Comparison of ENCODE assay signal across 11 cellular contexts in genomic region chr12:6374028-6374780, GRCh38. TPM values are rescaled to one million over a fixed set of nuclear protein-coding genes. Genes with fewer than 3 reads are reported as not detected.
A peak's percentile ranks its signal among the peaks of the same experiment; 100 is the strongest.
DNase-seq lines count a peak whose midpoint lies in the region; ATAC-seq and TF ChIP-seq lines count a peak whose summit lies in the region.
"Had no signal": no experiment of that assay in that cellular context is flagged by ENCODE, and none has a peak within 500 bp of the region (broad histone marks: within the 10 kb centered on the region; RNA-seq: fewer than 3 reads in every experiment).

No MANE protein-coding gene starts in this region.

- no peak overlapping the region for H3K27ac ChIP-seq in HEK293 (ENCODE audit: extremely low read depth, low read depth, low read length)
- peak overlapping the region in 3 of 5 donors; percentile 53 to 85 (median 69) for H3K27ac ChIP-seq in adrenal gland
- peak overlapping the region; percentile 42 for H3K27ac ChIP-seq in layer of hippocampus (ENCODE audit: low read depth, low read length)
- H3K27ac ChIP-seq: neutrophil had no signal

- no peak for TF ChIP-seq POLR2A in adrenal gland (IDR thresholded peaks at IDR 0.05)

- no peak overlapping the region for H3K4me3 Mint-ChIP-seq in stimulated activated effector memory CD8-positive, alpha-beta T cell treated with anti-CD3 and anti-CD28 coated beads, Interleukin-12 subunit alpha, Interleukin-12 subunit beta, amount 100 ng/mL, for 72 hours

- H3K36me3 ChIP-seq in HEK293 (ENCODE audit: control insufficient read depth in 2 of 2, insufficient read depth in 1 of 2, low read length in 2 of 2) = no peaks in the 10 kb centered on the region
- H3K36me3 ChIP-seq in adrenal gland (replicated peaks in 1 of 2) = no peaks in the 10 kb centered on the region
- H3K36me3 ChIP-seq: neutrophil had no signal

- H3K9me3 Mint-ChIP-seq in stimulated activated effector memory CD8-positive, alpha-beta T cell treated with anti-CD3 and anti-CD28 coated beads, Interleukin-12 subunit alpha, Interleukin-12 subunit beta, amount 100 ng/mL, for 72 hours = no peaks in the 10 kb centered on the region

- H3K27ac Mint-ChIP-seq in stimulated activated effector memory CD8-positive, alpha-beta T cell treated with anti-CD3 and anti-CD28 coated beads, Interleukin-12 subunit alpha, Interleukin-12 subunit beta, amount 100 ng/mL, for 72 hours = peak overlapping the region; percentile 91

- H3K4me1 ChIP-seq in HEK293 (ENCODE audit: control insufficient read depth, insufficient read depth, low read length) (peaks cover 24% of the 10 kb centered on the region), adrenal gland (replicated peaks in 1 of 2) (peaks cover 70 to 75% of the 10 kb centered on the region in 2 donors)

- CTCF ChIA-PET in HEK293 (lab: Yijun Ruan, JAX) = interaction anchor here (0.5 to 1.7 kb wide), 4 partner anchors 38 to 177 kb away, joined by 3 to 4 read pairs (median 4); no protein-coding TSS in a partner anchor
- CTCF ChIA-PET in HEK293T (lab: Yijun Ruan, JAX) = interaction anchor here (0.5 to 3.2 kb wide), 4 partner anchors 11 to 53 kb away, joined by 3 to 10 read pairs (median 4); no protein-coding TSS in a partner anchor

- intact Hi-C loops in adrenal gland (cut with DNase I) = no loop called here
- intact Hi-C loops in left ventricle myocardium superior (cut with micrococcal nuclease) = no loop called here

- TF ChIP-seq CTCF in HEK293 (tag by site-specific recombination; IDR thresholded peaks at IDR 0.05) = no peak
- TF ChIP-seq CTCF in adrenal gland (IDR thresholded peaks at IDR 0.05) = no peak

- H3K4me3 ChIP-seq in HEK293 (ENCODE audit: low read depth, low read length) (no peak overlapping the region), adrenal gland (no peak overlapping the region)

- POLR2A ChIA-PET in HEK293 (lab: Yijun Ruan, JAX) = interaction anchor here (1.0 to 1.4 kb wide), 3 partner anchors 23 to 72 kb away, joined by 3 to 4 read pairs (median 3); no protein-coding TSS in a partner anchor
- POLR2A ChIA-PET in HEK293T (lab: Yijun Ruan, JAX) = interaction anchor here (0.6 to 2.2 kb wide), 7 partner anchors 11 to 160 kb away, joined by 3 to 11 read pairs (median 4); partner anchors contain the start of genes GAPDH and VAMP1

- DNase-seq in adrenal gland (peak in 2 of 7 donors; percentile 24 to 26), HEK293T (ENCODE audit: extremely low spot score) (no peak), left ventricle myocardium superior (no peak)
- DNase-seq in stimulated activated effector memory CD8-positive, alpha-beta T cell treated with anti-CD3 and anti-CD28 coated beads, Interleukin-12 subunit alpha, Interleukin-12 subunit beta, amount 100 ng/mL, for 72 hours (ENCODE audit: low spot score in 2 of 2) = no peak
- DNase-seq: hypothalamus had no signal

- no peak for ATAC-seq in stimulated activated effector memory CD8-positive, alpha-beta T cell treated with anti-CD3 and anti-CD28 coated beads, Interleukin-12 subunit alpha, Interleukin-12 subunit beta, amount 100 ng/mL, for 72 hours
- ATAC-seq in GM21619 (IDR thresholded peaks at IDR 0.05; ENCODE audit: unreplicated experiment) (no peak), HG03139 (IDR thresholded peaks at IDR 0.05; ENCODE audit: unreplicated experiment) (no peak), left ventricle myocardium superior (no peak)

- no peaks in the 10 kb centered on the region for H3K9me3 ChIP-seq in HEK293 (ENCODE audit: control insufficient read depth, insufficient read depth, low read depth, low read length)
- no peaks in the 10 kb centered on the region for H3K9me3 ChIP-seq in adrenal gland (replicated peaks in 1 of 3)
- H3K9me3 ChIP-seq: neutrophil had no signal

- H3K36me3 Mint-ChIP-seq in stimulated activated effector memory CD8-positive, alpha-beta T cell treated with anti-CD3 and anti-CD28 coated beads, Interleukin-12 subunit alpha, Interleukin-12 subunit beta, amount 100 ng/mL, for 72 hours = peaks cover 4% of the 10 kb centered on the region

- H3K27me3 ChIP-seq in adrenal gland = no peaks in the 10 kb centered on the region
- H3K27me3 ChIP-seq in layer of hippocampus (ENCODE audit: control insufficient read depth, insufficient read depth, low read length) = peaks cover 4% of the 10 kb centered on the region
- H3K27me3 ChIP-seq: neutrophil had no signal

- H3K4me1 Mint-ChIP-seq in stimulated activated effector memory CD8-positive, alpha-beta T cell treated with anti-CD3 and anti-CD28 coated beads, Interleukin-12 subunit alpha, Interleukin-12 subunit beta, amount 100 ng/mL, for 72 hours = peaks cover 61% of the 10 kb centered on the region

- WGBS in adrenal gland, 4 donors = 91 to 99% (median 94%) methylated on average over 12 to 24 of the region's 24 CpGs

TF ChIP-seq in HEK293, 187 proteins besides CTCF, POLR2A, EP300 and RAD21 (continues in another document):
- peak; percentile 58 for TF ChIP-seq ZNF398 (tag by site-specific recombination; IDR thresholded peaks at IDR 0.05)
- TF ChIP-seq ZEB2 (tag by site-specific recombination; IDR thresholded peaks at IDR 0.05) = no peak
- TF ChIP-seq SP2 (tag by site-specific recombination; IDR thresholded peaks at IDR 0.05) = peak; percentile 46
- 0 out of 2 replicates have a peak, but pooled peaks have one; percentile 47 for TF ChIP-seq ZNF223 (tag by site-specific recombination; IDR thresholded peaks at IDR 0.05)
- 0 out of 2 replicates have a peak, but pooled peaks have one; percentile 14 for TF ChIP-seq ZNF677 (tag by site-specific recombination; IDR thresholded peaks at IDR 0.05)
- no peak for TF ChIP-seq ZNF140 (tag by site-specific recombination; IDR thresholded peaks at IDR 0.05)

TF ChIP-seq in HEK293T, 16 proteins besides CTCF, POLR2A, EP300 and RAD21:
- TF ChIP-seq FOXM1 (IDR thresholded peaks at IDR 0.05; ENCODE audit: borderline replicate concordance) (no peak), ARNT (IDR thresholded peaks at IDR 0.05) (no peak), PKNOX1 (IDR thresholded peaks at IDR 0.05) (no peak), BHLHE40 (IDR thresholded peaks at IDR 0.05; ENCODE audit: borderline replicate concordance) (no peak), NFRKB (IDR thresholded peaks at IDR 0.05) (no peak), L3MBTL2 (conservative IDR thresholded peaks at IDR 0.05) (no peak), ZNF384 (IDR thresholded peaks at IDR 0.05) (no peak), CTBP1 (IDR thresholded peaks at IDR 0.05; ENCODE audit: borderline replicate concordance) (no peak), LEF1 (IDR thresholded peaks at IDR 0.05; ENCODE audit: borderline replicate concordance) (no peak), FOXA1 (IDR thresholded peaks at IDR 0.05) (no peak), SUZ12 (IDR thresholded peaks at IDR 0.05) (no peak), FOXK2 (IDR thresholded peaks at IDR 0.05) (no peak), TARDBP (IDR thresholded peaks at IDR 0.05) (no peak), ELF4 (IDR thresholded peaks at IDR 0.05) (no peak), HDGF (IDR thresholded peaks at IDR 0.05; ENCODE audit: borderline replicate concordance) (no peak)

RNA-seq across cellular contexts. Expression of gene SCNN1A, which starts 1.2 kb away (rescaled TPM):
- total RNA-seq in adrenal gland (10 to 100 TPM in 7 of 8 donors, 1 to 10 TPM in 1; 7.6 to 38.0 (median 17.3) TPM), left ventricle myocardium superior (1.7 TPM)
- polyA plus RNA-seq in adrenal gland = 1 to 10 TPM; 4.3 to 5.3 (median 5.1) TPM
- total RNA-seq: RPMI7951 had no signal

RNA-seq across cellular contexts. Expression of gene LTBR, which starts 9.8 kb away (rescaled TPM):
- total RNA-seq in adrenal gland (100 to 1,000 TPM; 108 to 295 (median 174) TPM), left ventricle myocardium superior (32.9 TPM)
- 100 to 1,000 TPM in 2 of 3 donors, 10 to 100 TPM in 1; 71.0 to 165 (median 119) TPM for polyA plus RNA-seq in adrenal gland

RNA-seq across cellular contexts. Expression of gene TNFRSF1A, which starts 32.3 kb away (rescaled TPM):
- total RNA-seq in adrenal gland (100 to 1,000 TPM; 181 to 386 (median 262) TPM), left ventricle myocardium superior (44.0 TPM)
- polyA plus RNA-seq in adrenal gland = 100 to 1,000 TPM in 2 of 3 donors, 10 to 100 TPM in 1; 91.8 to 167 (median 160) TPM
